ENCODE assay signal across 1 cellular context in genomic region chr3:52570076-52570475, GRCh38.
TF ChIP-seq lines count a peak whose summit lies in the region.

No MANE protein-coding gene starts in this region.

TF ChIP-seq in IMR-90, 13 proteins besides CTCF, POLR2A, EP300 and RAD21:
- TF ChIP-seq MXI1 (IDR thresholded peaks at IDR 0.05; ENCODE audit: borderline replicate concordance, low read depth, low read length) = no peak
- TF ChIP-seq MAZ (IDR thresholded peaks at IDR 0.05; ENCODE audit: borderline replicate concordance, low read depth, low read length) = no peak
- TF ChIP-seq RCOR1 (IDR thresholded peaks at IDR 0.05; ENCODE audit: insufficient replicate concordance, low read length) = no peak
- TF ChIP-seq RFX5 (IDR thresholded peaks at IDR 0.05; ENCODE audit: low read depth, low read length) = no peak
- TF ChIP-seq NFE2L2 (IDR thresholded peaks at IDR 0.05; ENCODE audit: low read depth, low read length) = no peak
- TF ChIP-seq CHD1 (IDR thresholded peaks at IDR 0.05; ENCODE audit: low read depth, low read length) = no peak
- no peak for TF ChIP-seq SMC3 (IDR thresholded peaks at IDR 0.05; ENCODE audit: low read depth, low read length)
- TF ChIP-seq BHLHE40 (IDR thresholded peaks at IDR 0.05; ENCODE audit: low read depth, low read length) = no peak; the same call in 1 of the 2 replicates
